1 cellular context compared by ENCODE assay signal in the genomic region with DNA sequence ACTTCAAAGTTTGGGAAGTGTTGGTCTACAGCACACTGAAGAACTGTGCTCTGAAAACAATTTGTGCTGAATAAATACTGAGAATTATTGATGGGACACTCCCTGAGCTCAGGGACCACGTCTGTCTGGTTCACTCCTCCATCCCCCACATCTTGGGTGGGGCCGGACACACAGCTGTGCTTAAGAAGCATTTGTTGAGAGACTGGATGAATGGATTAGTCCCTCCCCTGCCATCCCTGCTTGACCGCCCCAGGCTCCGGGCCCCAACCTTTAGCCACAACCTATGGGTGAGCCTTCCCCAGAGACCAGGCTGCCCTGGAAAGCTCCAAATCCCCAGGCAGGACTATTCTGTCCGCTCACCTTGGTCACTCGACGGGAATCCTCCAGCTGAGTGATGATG.
TF ChIP-seq lines count a peak whose summit lies in the region.

No MANE protein-coding gene starts in this region.

TF ChIP-seq in HepG2, 621 proteins besides CTCF, POLR2A, EP300 and RAD21:
- TF ChIP-seq, protein P1, sequence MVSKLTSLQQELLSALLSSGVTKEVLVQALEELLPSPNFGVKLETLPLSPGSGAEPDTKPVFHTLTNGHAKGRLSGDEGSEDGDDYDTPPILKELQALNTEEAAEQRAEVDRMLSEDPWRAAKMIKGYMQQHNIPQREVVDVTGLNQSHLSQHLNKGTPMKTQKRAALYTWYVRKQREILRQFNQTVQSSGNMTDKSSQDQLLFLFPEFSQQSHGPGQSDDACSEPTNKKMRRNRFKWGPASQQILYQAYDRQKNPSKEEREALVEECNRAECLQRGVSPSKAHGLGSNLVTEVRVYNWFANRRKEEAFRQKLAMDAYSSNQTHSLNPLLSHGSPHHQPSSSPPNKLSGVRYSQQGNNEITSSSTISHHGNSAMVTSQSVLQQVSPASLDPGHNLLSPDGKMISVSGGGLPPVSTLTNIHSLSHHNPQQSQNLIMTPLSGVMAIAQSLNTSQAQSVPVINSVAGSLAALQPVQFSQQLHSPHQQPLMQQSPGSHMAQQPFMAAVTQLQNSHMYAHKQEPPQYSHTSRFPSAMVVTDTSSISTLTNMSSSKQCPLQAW (CRISPR knock-in tag; IDR thresholded peaks at IDR 0.05), result no peak
- TF ChIP-seq ZNF205 (CRISPR knock-in tag; IDR thresholded peaks at IDR 0.05), result no peak
- no peak for TF ChIP-seq TRIM24 (CRISPR knock-in tag; IDR thresholded peaks at IDR 0.05)
- TF ChIP-seq ZNF792 (CRISPR knock-in tag; IDR thresholded peaks at IDR 0.05), result no peak
- TF ChIP-seq FLYWCH1 (CRISPR knock-in tag; IDR thresholded peaks at IDR 0.05), result no peak
- TF ChIP-seq ZSCAN12 (CRISPR knock-in tag; IDR thresholded peaks at IDR 0.05), result no peak
- TF ChIP-seq BHLHE40 (IDR thresholded peaks at IDR 0.05; ENCODE audit: low read length), result no peak
- TF ChIP-seq, protein P2, sequence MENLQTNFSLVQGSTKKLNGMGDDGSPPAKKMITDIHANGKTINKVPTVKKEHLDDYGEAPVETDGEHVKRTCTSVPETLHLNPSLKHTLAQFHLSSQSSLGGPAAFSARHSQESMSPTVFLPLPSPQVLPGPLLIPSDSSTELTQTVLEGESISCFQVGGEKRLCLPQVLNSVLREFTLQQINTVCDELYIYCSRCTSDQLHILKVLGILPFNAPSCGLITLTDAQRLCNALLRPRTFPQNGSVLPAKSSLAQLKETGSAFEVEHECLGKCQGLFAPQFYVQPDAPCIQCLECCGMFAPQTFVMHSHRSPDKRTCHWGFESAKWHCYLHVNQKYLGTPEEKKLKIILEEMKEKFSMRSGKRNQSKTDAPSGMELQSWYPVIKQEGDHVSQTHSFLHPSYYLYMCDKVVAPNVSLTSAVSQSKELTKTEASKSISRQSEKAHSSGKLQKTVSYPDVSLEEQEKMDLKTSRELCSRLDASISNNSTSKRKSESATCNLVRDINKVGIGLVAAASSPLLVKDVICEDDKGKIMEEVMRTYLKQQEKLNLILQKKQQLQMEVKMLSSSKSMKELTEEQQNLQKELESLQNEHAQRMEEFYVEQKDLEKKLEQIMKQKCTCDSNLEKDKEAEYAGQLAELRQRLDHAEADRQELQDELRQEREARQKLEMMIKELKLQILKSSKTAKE (CRISPR knock-in tag; IDR thresholded peaks at IDR 0.05; ENCODE audit: borderline replicate concordance), result no peak
